21 cellular contexts compared by ENCODE assay signal in the genomic region with DNA sequence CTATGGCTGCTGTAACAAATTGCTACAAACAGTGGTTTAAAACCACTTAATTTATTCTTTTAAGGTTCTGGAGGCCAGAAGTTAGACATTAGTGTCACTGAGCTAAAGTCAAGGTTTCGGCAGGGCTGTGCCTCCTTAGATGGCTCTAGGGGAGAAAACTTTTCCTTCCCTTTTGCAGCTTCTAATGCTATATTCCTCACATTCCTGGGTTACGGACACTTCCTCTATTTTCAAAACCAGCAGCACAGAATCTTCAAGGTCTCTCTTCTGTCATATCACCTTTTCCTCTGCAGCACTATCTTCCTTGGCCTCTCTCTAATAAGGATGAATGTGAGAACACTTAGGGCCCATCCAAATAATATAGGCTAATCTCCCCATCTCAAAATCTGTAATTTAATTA.
DNase-seq lines count a peak whose midpoint lies in the region; FAIRE-seq and TF ChIP-seq lines count a peak whose summit lies in the region.
"Had no signal": no experiment of that assay in that cellular context is flagged by ENCODE, and none has a peak within 500 bp of the region (broad histone marks: within the 10 kb centered on the region; RNA-seq: fewer than 3 reads in every experiment).

No MANE protein-coding gene starts in this region.

- H3K4me1 ChIP-seq in PC-9 (replicated peaks; ENCODE audit: insufficient read depth): no peaks in the 10 kb centered on the region
- H3K4me1 ChIP-seq: A549, Caco-2 had no signal

- no peaks in the 10 kb centered on the region for H4K20me1 ChIP-seq in PC-9 (ENCODE audit: insufficient read depth)
- H4K20me1 ChIP-seq: BLaER1 treated with 17β-estradiol and CSF1 and Interleukin-3, amounts not matched to agents 10 nM and 100 nM had no signal

- CTCF ChIA-PET in PC-9 (lab: Charles Lee): no interaction called here

- no peak for FAIRE-seq in RCC 7860 (lab: Jason Lieb, UNC)
- FAIRE-seq: A549, D721Med, G401.6, GM12891, GM19239 had no signal

- H3K9me2 ChIP-seq in PC-9 (ENCODE audit: insufficient read depth): no peaks in the 10 kb centered on the region

- peaks cover 10% of the 10 kb centered on the region for H3K9me3 Mint-ChIP-seq in glutamatergic neuron (ENCODE audit: unreplicated experiment)
- H3K9me3 Mint-ChIP-seq: CD4-positive, alpha-beta T cell; CD8-positive, alpha-beta T cell had no signal

- no peak overlapping the region for H3K27ac ChIP-seq in PC-9
- H3K27ac ChIP-seq: 22Rv1; A549; BLaER1 treated with 17β-estradiol and CSF1 and Interleukin-3, amounts not matched to agents 10 nM and 100 nM; C4-2B had no signal

- H3K79me2 ChIP-seq in PC-9 (ENCODE audit: low read depth): no peaks in the 10 kb centered on the region

- H3K27me3 ChIP-seq in PC-9 (ENCODE audit: insufficient read depth, low read depth): no peaks in the 10 kb centered on the region
- H3K27me3 ChIP-seq: BLaER1 treated with 17β-estradiol and CSF1 and Interleukin-3, amounts not matched to agents 10 nM and 100 nM had no signal

- no peaks in the 10 kb centered on the region for H3K36me3 ChIP-seq in PC-9 (ENCODE audit: low read depth)
- H3K36me3 ChIP-seq: BLaER1 treated with 17β-estradiol and CSF1 and Interleukin-3, amounts not matched to agents 10 nM and 100 nM had no signal

- POLR2A ChIA-PET in PC-9 (lab: Charles Lee; ENCODE audit: unreplicated experiment): no interaction called here

- no peaks in the 10 kb centered on the region for H3K9me3 ChIP-seq in PC-9 (ENCODE audit: insufficient read depth, low read depth)
- H3K9me3 ChIP-seq: A549; BLaER1 treated with 17β-estradiol and CSF1 and Interleukin-3, amounts not matched to agents 10 nM and 100 nM; Caco-2 had no signal

- DNase-seq in KBM-7: peak; percentile 9
- no peak for DNase-seq in PC-9
- DNase-seq in glutamatergic neuron: no peak
- DNase-seq in RCC 7860 (ENCODE audit: low spot score): no peak
- no peak for DNase-seq in NK-92 (lab: John Stamatoyannopoulos, UW; ENCODE audit: unreplicated experiment)
- DNase-seq: AML-193; Caco-2; Calu3; CD4-positive, alpha-beta T cell; CD8-positive, alpha-beta T cell; DMS79 treated with DMSO at 0.1 percent for 48 hours; GF-D8 had no signal

- BruUV-seq in PC-9 (replicated peaks; lab: Mats Ljungman, UMichigan): no TSS peak

- TF ChIP-seq CTCF in PC-9 (conservative IDR thresholded peaks at IDR 0.05) (no peak), glutamatergic neuron (IDR thresholded peaks at IDR 0.05; ENCODE audit: partially characterized antibody, unreplicated experiment) (no peak)

- no peak overlapping the region for H3K4me3 ChIP-seq in PC-9
- H3K4me3 ChIP-seq: A549; BLaER1 treated with 17β-estradiol and CSF1 and Interleukin-3, amounts not matched to agents 10 nM and 100 nM had no signal

- in situ Hi-C loops in KBM-7 (cut with MboI; ENCODE audit: low pct_unique_long_range_greater_than_20kb, low sequenced_read_pairs): no loop called here

- H3K36me3 Mint-ChIP-seq in glutamatergic neuron (ENCODE audit: unreplicated experiment): no peaks in the 10 kb centered on the region
- H3K36me3 Mint-ChIP-seq: CD8-positive, alpha-beta T cell had no signal

- peak overlapping the region; percentile 48 for H3K27ac Mint-ChIP-seq in glutamatergic neuron (ENCODE audit: unreplicated experiment)
- H3K27ac Mint-ChIP-seq: B cell; CD4-positive, alpha-beta T cell; CD8-positive, alpha-beta T cell had no signal

- H3K4me3 Mint-ChIP-seq in glutamatergic neuron (ENCODE audit: unreplicated experiment): peak overlapping the region; percentile 15
- H3K4me3 Mint-ChIP-seq: B cell; CD4-positive, alpha-beta T cell; CD8-positive, alpha-beta T cell had no signal

- intact Hi-C loops in PC-9 (cut with micrococcal nuclease; ENCODE audit: unreplicated experiment): no loop called here

- peaks cover 31% of the 10 kb centered on the region for H3K4me1 Mint-ChIP-seq in glutamatergic neuron (ENCODE audit: low read depth, unreplicated experiment)
- H3K4me1 Mint-ChIP-seq: B cell had no signal

- H2AFZ ChIP-seq in PC-9: peak overlapping the region; percentile 12; the same call in 1 of the 2 replicates

- peaks cover 6% of the 10 kb centered on the region for H3K27me3 Mint-ChIP-seq in glutamatergic neuron (ENCODE audit: unreplicated experiment)
- H3K27me3 Mint-ChIP-seq: B cell; CD4-positive, alpha-beta T cell had no signal

- H3K4me2 ChIP-seq in PC-9: no peak overlapping the region
- H3K4me2 ChIP-seq: A549; BLaER1 treated with 17β-estradiol and CSF1 and Interleukin-3, amounts not matched to agents 10 nM and 100 nM had no signal

- no peaks in the 10 kb centered on the region for H3F3A ChIP-seq in PC-9 (ENCODE audit: insufficient read depth, low read depth)
